13 cellular contexts compared by ENCODE assay signal in genomic region chr6:169263836-169264608, GRCh38. TPM values are rescaled to one million over a fixed set of nuclear protein-coding genes. Genes with fewer than 3 reads are reported as not detected.
DNase-seq lines count a peak whose midpoint lies in the region; ATAC-seq lines count a peak whose summit lies in the region.
"Had no signal": no experiment of that assay in that cellular context is flagged by ENCODE, and none has a peak within 500 bp of the region (broad histone marks: within the 10 kb centered on the region; RNA-seq: fewer than 3 reads in every experiment).

No MANE protein-coding gene starts in this region.

- no peaks in the 10 kb centered on the region for H3K9me3 ChIP-seq in SJCRH30 (replicated peaks)

- no peak overlapping the region for H3K27ac ChIP-seq in SJCRH30

- intact Hi-C loops in left cardiac atrium (cut with DNase I), result no loop called here
- intact Hi-C loops in Right ventricle myocardium inferior (cut with DNase I), result no loop called here
- intact Hi-C loops in left ventricle myocardium superior (cut with micrococcal nuclease), result no loop called here

- DNase-seq in left cardiac atrium (peak; percentile 58), Right ventricle myocardium inferior (ENCODE audit: missing footprints) (no peak), SJCRH30 (peak; percentile 60 to 65), left ventricle myocardium superior (peak; percentile 67), ureter (ENCODE audit: low spot score) (peak; percentile 71), cortex of kidney (lab: John Stamatoyannopoulos, UW) (no peak), cerebellar nuclear complex (lab: John Stamatoyannopoulos, UW) (no peak)
- DNase-seq: effector CD8-positive, alpha-beta T cell; mesenchymal stem cell; stimulated activated naive CD4-positive, alpha-beta T cell had no signal

- H3K4me3 ChIP-seq in SJCRH30, result no peak overlapping the region
- H3K4me3 ChIP-seq: K562, smooth muscle cell had no signal

- ATAC-seq in left cardiac atrium (peak; percentile 73 to 75), Right ventricle myocardium inferior (no peak), left ventricle myocardium superior (peak; percentile 59), HG03045 (IDR thresholded peaks at IDR 0.05; ENCODE audit: unreplicated experiment) (no peak)
- ATAC-seq: K562 had no signal

- no peaks in the 10 kb centered on the region for H3K27me3 ChIP-seq in SJCRH30

- H3K36me3 ChIP-seq in SJCRH30, result no peaks in the 10 kb centered on the region

- H3K4me1 ChIP-seq in SJCRH30, result no peaks in the 10 kb centered on the region; the same call in 1 of the 2 replicates

RNA-seq across cellular contexts. Expression of gene THBS2, which starts 10.4 kb away (rescaled TPM):
- 10 to 100 TPM; 22.7 to 74.8 TPM for total RNA-seq in left cardiac atrium
- total RNA-seq in Right ventricle myocardium inferior, result 10.6 TPM
- 0.18 and 0.28 TPM in 2 replicates for total RNA-seq in SJCRH30 (2014; rRNA removed; shearing (Covaris generic))
- total RNA-seq in left ventricle myocardium superior, result 10.7 TPM
- total RNA-seq in ureter, result 65.8 TPM

Comparison
In these comparisons a context has a peak if more than half of its experiments do, and no peak if none do; other contexts are left out.
1. ATAC-seq: peak in left cardiac atrium (2 of 2) and left ventricle myocardium superior (single experiment); none in Right ventricle myocardium inferior (single experiment) and HG03045 (single experiment).
2. DNase-seq: peak in left cardiac atrium (single experiment), SJCRH30 (2 of 2), left ventricle myocardium superior (single experiment) and ureter (single experiment); none in Right ventricle myocardium inferior (single experiment), cortex of kidney (single experiment) and cerebellar nuclear complex (0 of 2).